Comparison of ENCODE assay signal across 29 cellular contexts in the genomic region with DNA sequence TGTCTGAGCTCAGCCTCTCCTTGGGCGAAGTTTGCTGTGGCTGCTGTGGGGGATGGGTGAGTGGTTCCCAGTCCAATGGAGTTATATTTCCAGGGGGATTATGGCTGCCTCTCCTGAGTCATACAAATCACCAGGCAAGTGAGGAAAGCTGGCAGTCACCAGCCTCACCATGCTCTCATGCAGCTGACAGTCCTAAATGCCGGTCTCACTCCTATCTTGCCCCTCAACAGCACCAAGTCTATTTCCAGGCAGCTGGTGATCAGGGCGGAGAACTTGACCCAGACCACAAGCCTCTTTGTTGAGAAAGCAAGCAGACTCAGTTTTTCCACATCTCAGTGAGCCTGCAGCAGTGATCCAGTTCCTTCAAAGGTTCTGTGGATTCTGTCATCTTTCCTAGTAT.
"Had no signal": no experiment of that assay in that cellular context is flagged by ENCODE, and none has a peak within 500 bp of the region (broad histone marks: within the 10 kb centered on the region; RNA-seq: fewer than 3 reads in every experiment).

No MANE protein-coding gene starts in this region.

- DNase-seq: activated B cell treated with CpG ODN at 0.5 μM for 24 hours; activated CD4-positive, alpha-beta T cell treated with anti-CD3 and anti-CD28 coated beads for 48 hours; activated CD4-positive, alpha-beta T cell treated with anti-CD3 and anti-CD28 coated beads, Interleukin-2, amount 50 U/mL, for 1 hour; activated CD4-positive, alpha-beta T cell treated with anti-CD3 and anti-CD28 coated beads, Interleukin-2, amount 50 U/mL, for 48 hours; activated CD8-positive, alpha-beta memory T cell treated with anti-CD3 and anti-CD28 coated beads for 24 hours; activated CD8-positive, alpha-beta T cell treated with anti-CD3 and anti-CD28 coated beads for 36 hours; activated effector memory CD4-positive, alpha-beta T cell treated with Interleukin-2 at 50 U/mL for 16 hours; activated gamma-delta T cell treated with Interleukin-2 at 50 U/mL for 16 hours; activated naive CD4-positive, alpha-beta T cell treated with anti-CD3 and anti-CD28 coated beads, Interleukin-2, amount 50 U/mL, for 16 hours; activated naive CD4-positive, alpha-beta T cell treated with Interleukin-2 at 50 U/mL for 16 hours; activated T-cell treated with anti-CD3 and anti-CD28 coated beads, Interleukin-2, amount 50 U/mL, for 4 hours; amniotic stem cell; aorta; body of pancreas; cortex of kidney; dermis blood vessel endothelial cell; effector CD4-positive, alpha-beta T cell; esophagus squamous epithelium; foreskin melanocyte; T-helper 1 cell; T-helper 17 cell; T1000 had no signal

- H3K9me3 ChIP-seq: body of pancreas, esophagus squamous epithelium, gastroesophageal sphincter had no signal

- H3K9me3 Mint-ChIP-seq: activated CD8-positive, alpha-beta T cell treated with anti-CD3 and anti-CD28 coated beads for 36 hours; activated T-cell treated with anti-CD3 and anti-CD28 coated beads, Interleukin-2, amount 50 U/mL, for 4 hours; T-helper 2 cell treated with Interferon-gamma antibody and Interleukin-4, amounts not matched to agents 5 μg/mL and 100 μg/mL, for 36 hours had no signal

- H3K4me3 Mint-ChIP-seq: activated B cell treated with CpG ODN at 0.5 μM for 24 hours; activated CD8-positive, alpha-beta T cell treated with anti-CD3 and anti-CD28 coated beads for 36 hours; activated naive CD8-positive, alpha-beta T cell; activated T-cell treated with anti-CD3 and anti-CD28 coated beads, Interleukin-2, amount 50 U/mL, for 4 hours; activated T-helper 17 cell treated with anti-CD3 and anti-CD28 coated beads, Interleukin-2, amount 50 U/mL, for 72 hours; T-helper 17 cell; T-helper 2 cell treated with Interferon-gamma antibody and Interleukin-4, amounts not matched to agents 5 μg/mL and 100 μg/mL, for 36 hours had no signal

- H3K27me3 ChIP-seq: body of pancreas, esophagus squamous epithelium, gastroesophageal sphincter had no signal

- H3K27me3 Mint-ChIP-seq: activated B cell treated with CpG ODN at 0.5 μM for 24 hours; activated CD8-positive, alpha-beta T cell treated with anti-CD3 and anti-CD28 coated beads for 36 hours; activated naive CD8-positive, alpha-beta T cell; activated T-helper 17 cell treated with anti-CD3 and anti-CD28 coated beads, Interleukin-2, amount 50 U/mL, for 72 hours; T-helper 17 cell had no signal

- H3K27ac Mint-ChIP-seq: activated B cell treated with CpG ODN at 0.5 μM for 24 hours; activated CD8-positive, alpha-beta T cell treated with anti-CD3 and anti-CD28 coated beads for 36 hours; activated naive CD8-positive, alpha-beta T cell; activated T-helper 17 cell treated with anti-CD3 and anti-CD28 coated beads, Interleukin-2, amount 50 U/mL, for 72 hours; T-helper 17 cell; T-helper 2 cell treated with Interferon-gamma antibody and Interleukin-4, amounts not matched to agents 5 μg/mL and 100 μg/mL, for 36 hours had no signal

- H3K4me1 Mint-ChIP-seq: activated B cell treated with CpG ODN at 0.5 μM for 24 hours; activated T-helper 17 cell treated with anti-CD3 and anti-CD28 coated beads, Interleukin-2, amount 50 U/mL, for 72 hours; T-helper 17 cell had no signal

- H3K4me1 ChIP-seq: body of pancreas, esophagus squamous epithelium, gastroesophageal sphincter had no signal

- H3K27ac ChIP-seq: body of pancreas, epithelial cell of prostate, esophagus squamous epithelium, gastroesophageal sphincter, VCaP had no signal

- H3K4me3 ChIP-seq: body of pancreas, esophagus squamous epithelium, gastroesophageal sphincter had no signal

- ATAC-seq: activated CD4-positive, CD25-positive, alpha-beta regulatory T cell treated with anti-CD3 and anti-CD28 coated beads, Interleukin-2, amount 50 U/mL, for 24 hours; activated CD8-positive, alpha-beta T cell treated with anti-CD3 and anti-CD28 coated beads for 36 hours; activated T-cell treated with anti-CD3 and anti-CD28 coated beads, Interleukin-2, amount 50 U/mL, for 4 hours; activated T-helper 17 cell treated with anti-CD3 and anti-CD28 coated beads, Interleukin-2, amount 50 U/mL, for 72 hours; body of pancreas; gastroesophageal sphincter; T-helper 17 cell had no signal
